ENCODE assay signal across 1 cellular context in genomic region chr7:140230862-140231778, GRCh38.
TF ChIP-seq lines count a peak whose summit lies in the region.

No MANE protein-coding gene starts in this region.

TF ChIP-seq in HepG2, 621 proteins besides CTCF, POLR2A, EP300 and RAD21 (continued from another document and continues in another):
- peak; percentile 67; the same call in 1 of the 2 replicates for TF ChIP-seq POGK (CRISPR knock-in tag; conservative IDR thresholded peaks at IDR 0.05)
- TF ChIP-seq ZNF484 (CRISPR knock-in tag; IDR thresholded peaks at IDR 0.05; ENCODE audit: borderline replicate concordance, low read depth) = no peak
- TF ChIP-seq RELA (CRISPR knock-in tag; IDR thresholded peaks at IDR 0.05) = 0 out of 2 replicates have a peak, but pooled peaks have one; percentile 30
- TF ChIP-seq CSRNP1 (CRISPR knock-in tag; IDR thresholded peaks at IDR 0.05) = no peak
- TF ChIP-seq MED13 (CRISPR knock-in tag; IDR thresholded peaks at IDR 0.05) = peak; percentile 60; the same call in 1 of the 2 replicates
- TF ChIP-seq TERF1 (CRISPR knock-in tag; IDR thresholded peaks at IDR 0.05) = no peak
- no peak for TF ChIP-seq MZF1 (CRISPR knock-in tag; IDR thresholded peaks at IDR 0.05; ENCODE audit: borderline replicate concordance)
- no peak; the same call in 1 of the 2 replicates for TF ChIP-seq MED1 (CRISPR knock-in tag; IDR thresholded peaks at IDR 0.05)
- TF ChIP-seq, protein P1, sequence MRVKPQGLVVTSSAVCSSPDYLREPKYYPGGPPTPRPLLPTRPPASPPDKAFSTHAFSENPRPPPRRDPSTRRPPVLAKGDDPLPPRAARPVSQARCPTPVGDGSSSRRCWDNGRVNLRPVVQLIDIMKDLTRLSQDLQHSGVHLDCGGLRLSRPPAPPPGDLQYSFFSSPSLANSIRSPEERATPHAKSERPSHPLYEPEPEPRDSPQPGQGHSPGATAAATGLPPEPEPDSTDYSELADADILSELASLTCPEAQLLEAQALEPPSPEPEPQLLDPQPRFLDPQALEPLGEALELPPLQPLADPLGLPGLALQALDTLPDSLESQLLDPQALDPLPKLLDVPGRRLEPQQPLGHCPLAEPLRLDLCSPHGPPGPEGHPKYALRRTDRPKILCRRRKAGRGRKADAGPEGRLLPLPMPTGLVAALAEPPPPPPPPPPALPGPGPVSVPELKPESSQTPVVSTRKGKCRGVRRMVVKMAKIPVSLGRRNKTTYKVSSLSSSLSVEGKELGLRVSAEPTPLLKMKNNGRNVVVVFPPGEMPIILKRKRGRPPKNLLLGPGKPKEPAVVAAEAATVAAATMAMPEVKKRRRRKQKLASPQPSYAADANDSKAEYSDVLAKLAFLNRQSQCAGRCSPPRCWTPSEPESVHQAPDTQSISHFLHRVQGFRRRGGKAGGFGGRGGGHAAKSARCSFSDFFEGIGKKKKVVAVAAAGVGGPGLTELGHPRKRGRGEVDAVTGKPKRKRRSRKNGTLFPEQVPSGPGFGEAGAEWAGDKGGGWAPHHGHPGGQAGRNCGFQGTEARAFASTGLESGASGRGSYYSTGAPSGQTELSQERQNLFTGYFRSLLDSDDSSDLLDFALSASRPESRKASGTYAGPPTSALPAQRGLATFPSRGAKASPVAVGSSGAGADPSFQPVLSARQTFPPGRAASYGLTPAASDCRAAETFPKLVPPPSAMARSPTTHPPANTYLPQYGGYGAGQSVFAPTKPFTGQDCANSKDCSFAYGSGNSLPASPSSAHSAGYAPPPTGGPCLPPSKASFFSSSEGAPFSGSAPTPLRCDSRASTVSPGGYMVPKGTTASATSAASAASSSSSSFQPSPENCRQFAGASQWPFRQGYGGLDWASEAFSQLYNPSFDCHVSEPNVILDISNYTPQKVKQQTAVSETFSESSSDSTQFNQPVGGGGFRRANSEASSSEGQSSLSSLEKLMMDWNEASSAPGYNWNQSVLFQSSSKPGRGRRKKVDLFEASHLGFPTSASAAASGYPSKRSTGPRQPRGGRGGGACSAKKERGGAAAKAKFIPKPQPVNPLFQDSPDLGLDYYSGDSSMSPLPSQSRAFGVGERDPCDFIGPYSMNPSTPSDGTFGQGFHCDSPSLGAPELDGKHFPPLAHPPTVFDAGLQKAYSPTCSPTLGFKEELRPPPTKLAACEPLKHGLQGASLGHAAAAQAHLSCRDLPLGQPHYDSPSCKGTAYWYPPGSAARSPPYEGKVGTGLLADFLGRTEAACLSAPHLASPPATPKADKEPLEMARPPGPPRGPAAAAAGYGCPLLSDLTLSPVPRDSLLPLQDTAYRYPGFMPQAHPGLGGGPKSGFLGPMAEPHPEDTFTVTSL (CRISPR knock-in tag; IDR thresholded peaks at IDR 0.05; ENCODE audit: borderline replicate concordance) = no peak
- no peak for TF ChIP-seq PHB2 (IDR thresholded peaks at IDR 0.05; ENCODE audit: partially characterized antibody)
- no peak; the same call in 1 of the 2 replicates for TF ChIP-seq FOXJ3 (CRISPR knock-in tag; IDR thresholded peaks at IDR 0.05; ENCODE audit: borderline replicate concordance)
- no peak for TF ChIP-seq ZSCAN12 (CRISPR knock-in tag; IDR thresholded peaks at IDR 0.05)
- TF ChIP-seq ZFP41 (CRISPR knock-in tag; IDR thresholded peaks at IDR 0.05; ENCODE audit: borderline replicate concordance) = no peak
- TF ChIP-seq ZNF276 (CRISPR knock-in tag; IDR thresholded peaks at IDR 0.05; ENCODE audit: low read depth) = no peak
- TF ChIP-seq, protein P2, sequence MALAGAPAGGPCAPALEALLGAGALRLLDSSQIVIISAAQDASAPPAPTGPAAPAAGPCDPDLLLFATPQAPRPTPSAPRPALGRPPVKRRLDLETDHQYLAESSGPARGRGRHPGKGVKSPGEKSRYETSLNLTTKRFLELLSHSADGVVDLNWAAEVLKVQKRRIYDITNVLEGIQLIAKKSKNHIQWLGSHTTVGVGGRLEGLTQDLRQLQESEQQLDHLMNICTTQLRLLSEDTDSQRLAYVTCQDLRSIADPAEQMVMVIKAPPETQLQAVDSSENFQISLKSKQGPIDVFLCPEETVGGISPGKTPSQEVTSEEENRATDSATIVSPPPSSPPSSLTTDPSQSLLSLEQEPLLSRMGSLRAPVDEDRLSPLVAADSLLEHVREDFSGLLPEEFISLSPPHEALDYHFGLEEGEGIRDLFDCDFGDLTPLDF (CRISPR knock-in tag; IDR thresholded peaks at IDR 0.05) = no peak; the same call in 1 of the 2 replicates
- TF ChIP-seq AKAP8 (CRISPR knock-in tag; IDR thresholded peaks at IDR 0.05) = no peak
- TF ChIP-seq, protein P3, sequence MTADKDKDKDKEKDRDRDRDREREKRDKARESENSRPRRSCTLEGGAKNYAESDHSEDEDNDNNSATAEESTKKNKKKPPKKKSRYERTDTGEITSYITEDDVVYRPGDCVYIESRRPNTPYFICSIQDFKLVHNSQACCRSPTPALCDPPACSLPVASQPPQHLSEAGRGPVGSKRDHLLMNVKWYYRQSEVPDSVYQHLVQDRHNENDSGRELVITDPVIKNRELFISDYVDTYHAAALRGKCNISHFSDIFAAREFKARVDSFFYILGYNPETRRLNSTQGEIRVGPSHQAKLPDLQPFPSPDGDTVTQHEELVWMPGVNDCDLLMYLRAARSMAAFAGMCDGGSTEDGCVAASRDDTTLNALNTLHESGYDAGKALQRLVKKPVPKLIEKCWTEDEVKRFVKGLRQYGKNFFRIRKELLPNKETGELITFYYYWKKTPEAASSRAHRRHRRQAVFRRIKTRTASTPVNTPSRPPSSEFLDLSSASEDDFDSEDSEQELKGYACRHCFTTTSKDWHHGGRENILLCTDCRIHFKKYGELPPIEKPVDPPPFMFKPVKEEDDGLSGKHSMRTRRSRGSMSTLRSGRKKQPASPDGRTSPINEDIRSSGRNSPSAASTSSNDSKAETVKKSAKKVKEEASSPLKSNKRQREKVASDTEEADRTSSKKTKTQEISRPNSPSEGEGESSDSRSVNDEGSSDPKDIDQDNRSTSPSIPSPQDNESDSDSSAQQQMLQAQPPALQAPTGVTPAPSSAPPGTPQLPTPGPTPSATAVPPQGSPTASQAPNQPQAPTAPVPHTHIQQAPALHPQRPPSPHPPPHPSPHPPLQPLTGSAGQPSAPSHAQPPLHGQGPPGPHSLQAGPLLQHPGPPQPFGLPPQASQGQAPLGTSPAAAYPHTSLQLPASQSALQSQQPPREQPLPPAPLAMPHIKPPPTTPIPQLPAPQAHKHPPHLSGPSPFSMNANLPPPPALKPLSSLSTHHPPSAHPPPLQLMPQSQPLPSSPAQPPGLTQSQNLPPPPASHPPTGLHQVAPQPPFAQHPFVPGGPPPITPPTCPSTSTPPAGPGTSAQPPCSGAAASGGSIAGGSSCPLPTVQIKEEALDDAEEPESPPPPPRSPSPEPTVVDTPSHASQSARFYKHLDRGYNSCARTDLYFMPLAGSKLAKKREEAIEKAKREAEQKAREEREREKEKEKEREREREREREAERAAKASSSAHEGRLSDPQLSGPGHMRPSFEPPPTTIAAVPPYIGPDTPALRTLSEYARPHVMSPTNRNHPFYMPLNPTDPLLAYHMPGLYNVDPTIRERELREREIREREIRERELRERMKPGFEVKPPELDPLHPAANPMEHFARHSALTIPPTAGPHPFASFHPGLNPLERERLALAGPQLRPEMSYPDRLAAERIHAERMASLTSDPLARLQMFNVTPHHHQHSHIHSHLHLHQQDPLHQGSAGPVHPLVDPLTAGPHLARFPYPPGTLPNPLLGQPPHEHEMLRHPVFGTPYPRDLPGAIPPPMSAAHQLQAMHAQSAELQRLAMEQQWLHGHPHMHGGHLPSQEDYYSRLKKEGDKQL (CRISPR knock-in tag; IDR thresholded peaks at IDR 0.05; ENCODE audit: low read depth) = no peak
- TF ChIP-seq ZNF503 (CRISPR knock-in tag; IDR thresholded peaks at IDR 0.05) = no peak
- TF ChIP-seq KDM1A (CRISPR knock-in tag; IDR thresholded peaks at IDR 0.05) = no peak
- peak; percentile 65 for TF ChIP-seq THAP11 (CRISPR knock-in tag; IDR thresholded peaks at IDR 0.05)
- no peak; the same call in 1 of the 2 replicates for TF ChIP-seq ZNF589 (CRISPR knock-in tag; conservative IDR thresholded peaks at IDR 0.05)
- TF ChIP-seq TGIF2 (CRISPR knock-in tag; IDR thresholded peaks at IDR 0.05) = peak; percentile 12; the same call in 1 of the 2 replicates
- no peak for TF ChIP-seq DZIP1 (CRISPR knock-in tag; IDR thresholded peaks at IDR 0.05)
- TF ChIP-seq ZFYVE20 (CRISPR knock-in tag; IDR thresholded peaks at IDR 0.05; ENCODE audit: borderline replicate concordance, low read depth) = no peak
- no peak for TF ChIP-seq ZNF879 (CRISPR knock-in tag; IDR thresholded peaks at IDR 0.05)
- peak; percentile 74 for TF ChIP-seq ZC3H13 (CRISPR knock-in tag; IDR thresholded peaks at IDR 0.05)
- no peak for TF ChIP-seq TP53 (CRISPR knock-in tag; conservative IDR thresholded peaks at IDR 0.05)
- no peak for TF ChIP-seq MTF1 (CRISPR knock-in tag; IDR thresholded peaks at IDR 0.05)
- TF ChIP-seq ZKSCAN1 (IDR thresholded peaks at IDR 0.05; ENCODE audit: low read length) = no peak
- TF ChIP-seq RFX1 (IDR thresholded peaks at IDR 0.05) = no peak
- 0 out of 2 replicates have a peak, but pooled peaks have one; percentile 15 for TF ChIP-seq ATF1 (CRISPR knock-in tag; IDR thresholded peaks at IDR 0.05)
